8 cellular contexts compared by ENCODE assay signal in the genomic region with DNA sequence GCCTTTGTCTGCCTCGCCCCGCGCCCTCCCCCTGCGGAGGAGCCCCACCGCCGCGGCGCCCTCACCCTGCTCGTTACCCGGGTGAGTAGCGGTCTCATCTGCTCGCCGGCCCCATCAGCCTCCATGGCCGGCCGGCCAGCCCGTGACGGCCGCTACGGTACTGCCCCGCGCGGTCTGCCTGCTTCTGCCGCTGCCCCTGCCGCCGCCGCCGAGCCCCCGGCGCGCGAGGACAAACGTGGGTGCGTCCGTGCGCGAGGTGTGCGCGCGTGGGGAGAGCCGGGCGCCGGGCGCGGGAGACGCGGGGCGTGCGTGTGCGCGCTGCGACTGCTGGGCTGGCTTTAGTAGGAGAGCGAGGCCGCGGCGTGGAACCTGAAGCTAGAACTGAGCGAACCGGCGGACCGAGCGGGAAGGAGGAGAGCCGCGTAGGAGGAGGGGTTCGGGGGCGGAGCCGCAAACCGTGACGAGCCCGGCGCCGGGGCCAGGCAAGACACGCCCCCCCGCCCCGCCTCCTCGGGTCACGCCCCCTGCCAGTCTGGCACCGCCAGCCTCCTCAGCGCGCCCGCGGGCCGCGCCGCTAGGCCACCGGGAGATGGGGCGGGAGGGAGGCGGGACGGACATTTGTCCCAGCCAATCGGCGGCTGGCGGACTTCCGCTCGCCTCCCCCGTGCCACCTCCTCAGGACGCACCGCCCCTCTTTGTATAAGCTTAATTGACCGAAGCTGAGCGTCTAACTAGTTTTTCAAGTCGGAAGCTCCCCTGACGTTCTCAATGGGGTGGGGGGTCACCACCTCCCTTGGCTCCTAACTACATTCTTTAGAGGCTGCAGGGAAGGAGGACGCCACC. TPM values are rescaled to one million over a fixed set of nuclear protein-coding genes. Genes with fewer than 3 reads are reported as not detected.
DNase-seq lines count a peak whose midpoint lies in the region; ATAC-seq and TF ChIP-seq lines count a peak whose summit lies in the region.

TSS of gene SLC4A7 (minus strand) at position 383 of the 843 bp plus-strand sequence. CDS start at position 125, 258 bp downstream.

- intact Hi-C loops in head of caudate nucleus (cut with DNase I) = no loop called here
- intact Hi-C loops in ovary (cut with DNase I) = no loop called here
- intact Hi-C loops in thyroid gland (cut with DNase I) = no loop called here

- peak within 1 kb of the TSS; percentile 99 for H3K4me3 Mint-ChIP-seq in activated naive CD8-positive, alpha-beta T cell treated with anti-CD3 and anti-CD28 coated beads for 36 hours

- peak; percentile 94 for ATAC-seq in HG02623 (IDR thresholded peaks at IDR 0.05; ENCODE audit: unreplicated experiment)

- CTCF ChIA-PET in GM10248 (lab: Yijun Ruan, JAX) = interaction anchor here (1.0 to 2.2 kb wide), 5 partner anchors 12 to 127 kb away, joined by 3 to 6 read pairs (median 4); partner anchors contain the start of gene NEK10

- H3K27ac Mint-ChIP-seq in activated naive CD8-positive, alpha-beta T cell treated with anti-CD3 and anti-CD28 coated beads for 36 hours = peak within 1 kb of the TSS; percentile 95

- H3K27ac ChIP-seq in ovary (peak within 1 kb of the TSS; percentile 94 to 96), thyroid gland (peak within 1 kb of the TSS; percentile 85 to 94 (median 91))

- H3K27me3 Mint-ChIP-seq in activated naive CD8-positive, alpha-beta T cell treated with anti-CD3 and anti-CD28 coated beads for 36 hours = no peaks in the 10 kb centered on the region

- TF ChIP-seq POLR2A in ovary (IDR thresholded peaks at IDR 0.05) (peak; percentile 93), thyroid gland (IDR thresholded peaks at IDR 0.05) (peak; percentile 94 to 99)

- H3K4me1 ChIP-seq in ovary (ENCODE audit: insufficient read depth) = no peaks in the 10 kb centered on the region
- H3K4me1 ChIP-seq in thyroid gland = peaks cover 0 to 6% of the 10 kb centered on the region in 2 donors

- POLR2A ChIA-PET in GM10248 (lab: Yijun Ruan, JAX) = interaction anchor here (0.6 to 0.9 kb wide), 4 partner anchors 12 to 115 kb away, joined by 3 to 4 read pairs (median 3); partner anchors contain the start of gene NEK10

- H3K27me3 ChIP-seq in ovary (no peaks in the 10 kb centered on the region), thyroid gland (no peaks in the 10 kb centered on the region)

- H3K9me3 ChIP-seq in ovary (no peaks in the 10 kb centered on the region), thyroid gland (no peaks in the 10 kb centered on the region)

- no peaks in the 10 kb centered on the region for H3K36me3 ChIP-seq in ovary
- no peaks in the 10 kb centered on the region for H3K36me3 ChIP-seq in thyroid gland

- no peaks in the 10 kb centered on the region for H3K9me3 Mint-ChIP-seq in activated naive CD8-positive, alpha-beta T cell treated with anti-CD3 and anti-CD28 coated beads for 36 hours

- TF ChIP-seq CTCF in GM10248 (IDR thresholded peaks at IDR 0.05; ENCODE audit: control extremely low read depth, extremely low read depth, low read depth, missing control alignments) = no peak
- TF ChIP-seq CTCF in ovary (IDR thresholded peaks at IDR 0.05) = peak in 2 of 3 donors; percentile 10 to 13
- no peak for TF ChIP-seq CTCF in thyroid gland (IDR thresholded peaks at IDR 0.05)

- WGBS in ovary, 3 donors = 0 to 1% (median 0%) methylated on average over 46 to 100 of the region's 100 CpGs
- 0 to 5% methylated on average over 4 to 17 of the region's 100 CpGs for WGBS in thyroid gland, 2 donors

- H3K36me3 Mint-ChIP-seq in activated naive CD8-positive, alpha-beta T cell treated with anti-CD3 and anti-CD28 coated beads for 36 hours = peaks cover 27% of the 10 kb centered on the region

- peak; percentile 29 for TF ChIP-seq EP300 in ovary (IDR thresholded peaks at IDR 0.05)

- DNase-seq in GM10248 (ENCODE audit: extremely low spot score) (peak; percentile 98), NCI-H1105 (lab: John Stamatoyannopoulos, UW) (peak; percentile 80), SKM-1 treated with dmso at 0.1 percent for 144 hours (lab: John Stamatoyannopoulos, UW; ENCODE audit: unreplicated experiment) (peak; percentile 92), head of caudate nucleus (peak; percentile 94 to 100 (median 99)), ovary (peak; percentile 96 to 99 (median 98)), thyroid gland (peak; percentile 98)
- DNase-seq in activated naive CD8-positive, alpha-beta T cell treated with anti-CD3 and anti-CD28 coated beads for 36 hours = peak; percentile 99

- H3K4me3 ChIP-seq in ovary (peak within 1 kb of the TSS; percentile 71), thyroid gland (replicated peaks in 1 of 3) (peak within 1 kb of the TSS; percentile 91 to 93 (median 92))

- H3K4me1 Mint-ChIP-seq in activated naive CD8-positive, alpha-beta T cell treated with anti-CD3 and anti-CD28 coated beads for 36 hours = peaks cover 33% of the 10 kb centered on the region

RNA-seq across cellular contexts. Expression of gene SLC4A7, which starts in this region (rescaled TPM):
- 10 to 100 TPM; 41.8 to 45.7 TPM for total RNA-seq in activated naive CD8-positive, alpha-beta T cell treated with anti-CD3 and anti-CD28 coated beads for 36 hours
- 10 to 100 TPM; 14.8 to 26.7 (median 23.3) TPM for total RNA-seq in ovary
- 10 to 100 TPM in 1 of 2 donors, 1 to 10 TPM in 1; 4.5 to 11.3 TPM for polyA plus RNA-seq in ovary
- 10 to 100 TPM; 22.0 to 47.6 (median 32.3) TPM for total RNA-seq in thyroid gland

Comparison
In these comparisons a context has a peak if more than half of its experiments do, and no peak if none do; other contexts are left out.
1. Peak in every context shown above with its lines: DNase-seq, ATAC-seq, H3K4me3 ChIP-seq and H3K27ac ChIP-seq.
2. CTCF ChIP-seq: peak in ovary (2 of 3); none in GM10248 (single experiment) and thyroid gland (0 of 6).